In genomic region chr1:63324779-63325119, GRCh38 we compare ENCODE assay signal across 12 cellular contexts. TPM values are rescaled to one million over a fixed set of nuclear protein-coding genes. Genes with fewer than 3 reads are reported as not detected.
DNase-seq lines count a peak whose midpoint lies in the region; ATAC-seq and TF ChIP-seq lines count a peak whose summit lies in the region.
"Had no signal": no experiment of that assay in that cellular context is flagged by ENCODE, and none has a peak within 500 bp of the region (broad histone marks: within the 10 kb centered on the region; RNA-seq: fewer than 3 reads in every experiment).

No MANE protein-coding gene starts in this region.

- no peak overlapping the region for H3K27ac ChIP-seq in testis
- no peak overlapping the region for H3K27ac ChIP-seq in colonic mucosa
- H3K27ac ChIP-seq: ovary, vagina had no signal

- peaks cover 93% of the 10 kb centered on the region for H3K27me3 Mint-ChIP-seq in activated naive CD4-positive, alpha-beta T cell treated with anti-CD3 and anti-CD28 coated beads, Interleukin-2, amount 10 ng/mL, durations not matched to agents 7 days and 5 days
- H3K27me3 Mint-ChIP-seq in activated CD8-positive, alpha-beta T cell treated with anti-CD3 and anti-CD28 coated beads for 36 hours = peaks cover 69% of the 10 kb centered on the region

- H3K36me3 ChIP-seq in iPS-15b (ENCODE audit: control insufficient read depth, insufficient read depth, low read length) (no peaks in the 10 kb centered on the region), testis (ENCODE audit: low read depth, missing control alignments) (no peaks in the 10 kb centered on the region), colonic mucosa (no peaks in the 10 kb centered on the region)
- H3K36me3 ChIP-seq: ovary, vagina had no signal

- H3K4me1 ChIP-seq in iPS-15b (ENCODE audit: control insufficient read depth, insufficient read depth, low read length) (peaks cover 18% of the 10 kb centered on the region), testis (peaks cover 12% of the 10 kb centered on the region), colonic mucosa (peaks cover 9% of the 10 kb centered on the region)

- ATAC-seq in activated CD8-positive, alpha-beta T cell treated with anti-CD3 and anti-CD28 coated beads for 36 hours = no peak

- H3K4me1 Mint-ChIP-seq in activated naive CD4-positive, alpha-beta T cell treated with anti-CD3 and anti-CD28 coated beads, Interleukin-2, amount 10 ng/mL, durations not matched to agents 7 days and 5 days = peaks cover 44% of the 10 kb centered on the region
- peaks cover 32% of the 10 kb centered on the region for H3K4me1 Mint-ChIP-seq in activated CD8-positive, alpha-beta T cell treated with anti-CD3 and anti-CD28 coated beads for 36 hours (ENCODE audit: low read depth)

- H3K4me3 ChIP-seq in iPS-15b (ENCODE audit: low read depth, low read length) (peak overlapping the region; percentile 76), testis (peak overlapping the region; percentile 21 to 48), colonic mucosa (no peak overlapping the region)
- H3K4me3 ChIP-seq: ovary had no signal

- H3K9me3 ChIP-seq in iPS-15b (ENCODE audit: control insufficient read depth, insufficient read depth, low read length) (no peaks in the 10 kb centered on the region), testis (no peaks in the 10 kb centered on the region), colonic mucosa (no peaks in the 10 kb centered on the region)
- H3K9me3 ChIP-seq: vagina had no signal

- 14 to 26% methylated on average over 7 of the region's 7 CpGs for WGBS in testis, 2 donors

- H3K9ac ChIP-seq in iPS-15b (ENCODE audit: low read depth, low read length) (no peak overlapping the region), colonic mucosa (ENCODE audit: low read depth in 2 of 2, low read length in 2 of 2) (no peak overlapping the region)

- no peak for DNase-seq in activated naive CD4-positive, alpha-beta T cell treated with anti-CD3 and anti-CD28 coated beads, Interleukin-2, amount 10 ng/mL, durations not matched to agents 7 days and 5 days
- DNase-seq in activated naive CD4-positive, alpha-beta T cell treated with Interleukin-2 at 50 U/mL for 16 hours = no peak
- no peak for DNase-seq in activated CD8-positive, alpha-beta T cell treated with anti-CD3 and anti-CD28 coated beads for 36 hours
- DNase-seq in testis (no peak), colonic mucosa (no peak), NCI-H187 treated with DMSO at 0.1 percent for 48 hours (lab: John Stamatoyannopoulos, UW) (no peak), NCI-H1417 (lab: John Stamatoyannopoulos, UW) (no peak)
- DNase-seq: activated CD4-positive, alpha-beta T cell treated with anti-CD3 and anti-CD28 coated beads for 1 hour; ovary had no signal

- TF ChIP-seq POLR2A in testis (IDR thresholded peaks at IDR 0.05) = no peak

- CTCF ChIA-PET in activated naive CD4-positive, alpha-beta T cell treated with anti-CD3 and anti-CD28 coated beads, Interleukin-2, amount 10 ng/mL, durations not matched to agents 7 days and 5 days (lab: Charles Lee) = interaction anchor here (0.9 kb wide), 1 partner anchor 9 kb away, joined by 3 read pairs; no protein-coding TSS in a partner anchor
- CTCF ChIA-PET in activated CD8-positive, alpha-beta T cell treated with anti-CD3 and anti-CD28 coated beads for 36 hours (lab: Charles Lee) = interaction anchor here (1.1 to 5.2 kb wide), 2 partner anchors 7 to 213 kb away, joined by 3 to 39 read pairs; no protein-coding TSS in a partner anchor

- POLR2A ChIA-PET in activated CD8-positive, alpha-beta T cell treated with anti-CD3 and anti-CD28 coated beads for 36 hours (lab: Charles Lee) = interaction anchor here (1.0 kb wide), 1 partner anchor 199 kb away, joined by 3 read pairs; the partner anchor contains the start of genes EFCAB7 and ITGB3BP

- no peak for TF ChIP-seq CTCF in activated CD8-positive, alpha-beta T cell treated with anti-CD3 and anti-CD28 coated beads for 36 hours (IDR thresholded peaks at IDR 0.05)
- TF ChIP-seq CTCF in testis (IDR thresholded peaks at IDR 0.05) (no peak), colonic mucosa (IDR thresholded peaks at IDR 0.05) (no peak)

- H3K4me3 Mint-ChIP-seq in activated naive CD4-positive, alpha-beta T cell treated with anti-CD3 and anti-CD28 coated beads, Interleukin-2, amount 10 ng/mL, durations not matched to agents 7 days and 5 days = peak overlapping the region; percentile 70
- peak overlapping the region; percentile 59 for H3K4me3 Mint-ChIP-seq in activated CD8-positive, alpha-beta T cell treated with anti-CD3 and anti-CD28 coated beads for 36 hours

- peaks cover 73% of the 10 kb centered on the region for H3K27me3 ChIP-seq in iPS-15b (ENCODE audit: control insufficient read depth, insufficient read depth, low read length)
- H3K27me3 ChIP-seq in testis = no peaks in the 10 kb centered on the region
- H3K27me3 ChIP-seq in colonic mucosa = peaks cover 98% of the 10 kb centered on the region

- no peaks in the 10 kb centered on the region for H3K9me3 Mint-ChIP-seq in activated naive CD4-positive, alpha-beta T cell treated with anti-CD3 and anti-CD28 coated beads, Interleukin-2, amount 10 ng/mL, durations not matched to agents 7 days and 5 days
- peaks cover 7% of the 10 kb centered on the region for H3K9me3 Mint-ChIP-seq in activated CD8-positive, alpha-beta T cell treated with anti-CD3 and anti-CD28 coated beads for 36 hours

- peak overlapping the region; percentile 89 for H3K27ac Mint-ChIP-seq in activated naive CD4-positive, alpha-beta T cell treated with anti-CD3 and anti-CD28 coated beads, Interleukin-2, amount 10 ng/mL, durations not matched to agents 7 days and 5 days
- H3K27ac Mint-ChIP-seq in activated CD8-positive, alpha-beta T cell treated with anti-CD3 and anti-CD28 coated beads for 36 hours = no peak overlapping the region

- intact Hi-C loops in activated CD8-positive, alpha-beta T cell treated with anti-CD3 and anti-CD28 coated beads for 36 hours (cut with micrococcal nuclease) = loop anchor here (5.0 to 10.0 kb wide), 2 partner anchors 118 to 200 kb away; partner anchors contain the start of genes EFCAB7 and ITGB3BP
- intact Hi-C loops in testis (cut with DNase I; ENCODE audit: low total_unique reads) = no loop called here
- intact Hi-C loops in colonic mucosa (cut with DNase I) = no loop called here

- peaks cover 19% of the 10 kb centered on the region for H3K36me3 Mint-ChIP-seq in activated naive CD4-positive, alpha-beta T cell treated with anti-CD3 and anti-CD28 coated beads, Interleukin-2, amount 10 ng/mL, durations not matched to agents 7 days and 5 days
- peaks cover 23% of the 10 kb centered on the region for H3K36me3 Mint-ChIP-seq in activated CD8-positive, alpha-beta T cell treated with anti-CD3 and anti-CD28 coated beads for 36 hours (ENCODE audit: low read depth)

RNA-seq across cellular contexts. Expression of gene FOXD3, which starts 2.4 kb away (rescaled TPM):
- not detected for total RNA-seq in activated CD8-positive, alpha-beta T cell treated with anti-CD3 and anti-CD28 coated beads for 36 hours
- total RNA-seq in testis (1 to 10 TPM in 1 of 2 donors, under 1 TPM in 1; 0.37 to 3.5 TPM), colonic mucosa (1 to 10 TPM in 1 of 2 donors, under 1 TPM in 1; 0.35 to 1.0 TPM)
- 0.69 TPM for polyA plus RNA-seq in testis (ENCODE audit: insufficient read depth, low read depth, low replicate concordance)
- total RNA-seq: MCF 10A, vagina had no signal

RNA-seq across cellular contexts. Expression of gene ALG6, which starts 42.7 kb away (rescaled TPM):
- total RNA-seq in activated CD8-positive, alpha-beta T cell treated with anti-CD3 and anti-CD28 coated beads for 36 hours = 10 to 100 TPM; 15.1 to 17.7 TPM
- total RNA-seq in testis = 1 to 10 TPM; 9.9 to 10.0 TPM
- 7.8 TPM for polyA plus RNA-seq in testis (ENCODE audit: insufficient read depth, low read depth, low replicate concordance)
- total RNA-seq in colonic mucosa = 10 to 100 TPM; 12.4 to 19.8 TPM
